ENCODE assay signal across 16 cellular contexts in the genomic region with DNA sequence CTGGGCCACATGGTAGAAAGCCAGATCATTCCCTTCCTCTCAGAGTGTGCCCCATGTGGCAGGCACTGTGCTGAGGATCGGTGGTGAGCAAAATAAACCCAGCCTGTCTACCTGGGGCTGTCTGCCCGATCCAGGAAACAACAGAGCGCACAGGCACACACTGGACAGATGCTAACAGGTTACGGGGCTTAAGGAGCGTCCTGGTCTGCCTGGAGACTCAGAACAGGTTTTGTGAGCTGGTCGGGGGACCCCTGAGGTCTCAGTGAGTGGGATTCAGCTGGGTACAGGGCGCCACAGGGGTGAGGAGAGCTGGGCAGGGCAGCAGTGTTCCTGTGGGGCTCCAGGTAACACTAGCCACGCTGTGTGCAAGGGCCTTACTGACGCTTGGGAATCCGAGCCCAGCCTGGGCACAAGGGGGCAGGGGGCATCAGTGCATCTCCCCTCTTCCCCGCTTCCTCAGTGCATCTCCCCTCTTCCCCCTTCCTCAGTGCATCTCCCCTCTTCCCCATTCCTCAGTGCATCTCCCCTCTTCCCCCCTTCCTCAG.
"Had no signal": no experiment of that assay in that cellular context is flagged by ENCODE, and none has a peak within 500 bp of the region (broad histone marks: within the 10 kb centered on the region; RNA-seq: fewer than 3 reads in every experiment).

No MANE protein-coding gene starts in this region.

- H3K27me3 ChIP-seq: body of pancreas, colonic mucosa, foreskin keratinocyte, neutrophil, thyroid gland had no signal

- DNase-seq: activated CD4-positive, alpha-beta T cell treated with anti-CD3 and anti-CD28 coated beads, Interleukin-2, amount 50 U/mL, for 48 hours; activated naive CD4-positive, alpha-beta T cell treated with anti-CD3 and anti-CD28 coated beads for 36 hours; caudate nucleus; colonic mucosa; foreskin keratinocyte; hypothalamus; islet precursor cell; stimulated activated CD4-positive, alpha-beta T cell treated with anti-CD3 and anti-CD28 coated beads, Interleukin-12 subunit alpha, Interleukin-12 subunit beta, amount 100 ng/mL, for 4 hours; stimulated activated CD4-positive, alpha-beta T cell treated with anti-CD3 and anti-CD28 coated beads, Interleukin-1b, Interleukin-23, amount 100 ng/mL, for 48 hours; stimulated activated naive CD4-positive, alpha-beta T cell treated with Interleukin-2 at 50 U/mL for 16 hours; T-helper 2 cell; thyroid gland; WERI-Rb-1 had no signal

- ATAC-seq: body of pancreas, foreskin keratinocyte had no signal

- H3K4me3 Mint-ChIP-seq: activated naive CD4-positive, alpha-beta T cell treated with anti-CD3 and anti-CD28 coated beads for 36 hours had no signal

- H3K36me3 ChIP-seq: colonic mucosa, neutrophil, thyroid gland, WERI-Rb-1 had no signal

- H3K4me3 ChIP-seq: body of pancreas, colonic mucosa, thyroid gland had no signal

- H3K27ac Mint-ChIP-seq: activated naive CD4-positive, alpha-beta T cell treated with anti-CD3 and anti-CD28 coated beads for 36 hours had no signal

- H3K27ac ChIP-seq: body of pancreas, colonic mucosa, foreskin keratinocyte, neutrophil, parathyroid adenoma, thyroid gland, WERI-Rb-1 had no signal

- H3K9me3 Mint-ChIP-seq: activated naive CD4-positive, alpha-beta T cell treated with anti-CD3 and anti-CD28 coated beads for 36 hours had no signal

- H3K9me3 ChIP-seq: body of pancreas, colonic mucosa, neutrophil, thyroid gland had no signal

- H3K4me1 ChIP-seq: colonic mucosa, foreskin keratinocyte, parathyroid adenoma, thyroid gland had no signal
